In the genomic region with DNA sequence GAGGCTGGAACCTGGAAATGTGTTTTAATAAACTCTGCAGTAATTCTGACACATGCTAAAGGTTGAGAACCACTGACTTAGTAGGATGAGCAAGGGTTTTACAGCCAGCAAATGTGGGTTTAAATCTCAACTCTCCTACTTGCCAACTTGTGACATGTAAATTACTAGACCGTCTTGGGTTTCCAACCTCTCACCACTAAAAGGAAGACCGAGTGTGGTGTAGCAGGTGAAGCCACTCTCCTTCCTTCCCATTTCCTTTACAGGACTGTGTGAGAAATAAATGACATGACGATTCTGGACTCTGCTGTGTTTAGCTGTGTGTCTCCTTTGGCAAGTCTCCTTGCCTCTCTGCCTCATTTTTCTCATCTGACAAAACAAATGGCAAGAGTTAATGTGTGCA, we compare ENCODE assay signal across 27 cellular contexts. TPM values are rescaled to one million over a fixed set of nuclear protein-coding genes. Genes with fewer than 3 reads are reported as not detected.
DNase-seq lines count a peak whose midpoint lies in the region; ATAC-seq and TF ChIP-seq lines count a peak whose summit lies in the region.
"Had no signal": no experiment of that assay in that cellular context is flagged by ENCODE, and none has a peak within 500 bp of the region (broad histone marks: within the 10 kb centered on the region; RNA-seq: fewer than 3 reads in every experiment).

No MANE protein-coding gene starts in this region.

- peaks cover 21% of the 10 kb centered on the region for H3K27me3 Mint-ChIP-seq in activated CD4-positive, alpha-beta T cell treated with anti-CD3 and anti-CD28 coated beads for 36 hours

- peaks cover 2% of the 10 kb centered on the region for H3K4me1 ChIP-seq in smooth muscle cell (ENCODE audit: low read depth)
- H3K4me1 ChIP-seq in mucosa of descending colon (ENCODE audit: low read depth), result peaks cover 5% of the 10 kb centered on the region

- no peak overlapping the region for H2AFZ ChIP-seq in smooth muscle cell (ENCODE audit: low read depth)

- peak; percentile 31 for DNase-seq in NCI-H510A treated with DMSO at 0.1 percent for 48 hours (lab: John Stamatoyannopoulos, UW)
- no peak for DNase-seq in NCI-H510A (lab: John Stamatoyannopoulos, UW)
- no peak for DNase-seq in smooth muscle cell (lab: John Stamatoyannopoulos, UW; ENCODE audit: unreplicated experiment)
- DNase-seq in mucosa of descending colon, result no peak
- DNase-seq in activated CD4-positive, alpha-beta T cell treated with anti-CD3 and anti-CD28 coated beads for 36 hours, result no peak
- DNase-seq: activated effector memory CD4-positive, alpha-beta T cell treated with Interleukin-2 at 50 U/mL for 16 hours; AML-193; CD4-positive, alpha-beta memory T cell; effector memory CD4-positive, alpha-beta T cell; H9; immature natural killer cell; mammary epithelial cell; NCI-H1436; NCI-H2171; nephron progenitor cell; ovary; SHP77 treated with DMSO at 0.1 percent for 48 hours; stimulated activated naive CD4-positive, alpha-beta T cell treated with Interleukin-2 at 50 U/mL for 16 hours; thyroid gland had no signal

- no peak overlapping the region for H3K9ac ChIP-seq in smooth muscle cell (ENCODE audit: low read depth)

- TF ChIP-seq CTCF in smooth muscle cell (IDR thresholded peaks at IDR 0.05; ENCODE audit: borderline replicate concordance, insufficient read depth, poor library complexity, severe bottlenecking) (no peak), mucosa of descending colon (IDR thresholded peaks at IDR 0.05) (no peak)

- POLR2A ChIA-PET in activated CD4-positive, alpha-beta T cell treated with anti-CD3 and anti-CD28 coated beads for 36 hours (lab: Charles Lee), result no interaction called here

- peaks cover 5% of the 10 kb centered on the region for H3K79me2 ChIP-seq in smooth muscle cell (ENCODE audit: low read depth)

- H3K36me3 Mint-ChIP-seq in activated CD4-positive, alpha-beta T cell treated with anti-CD3 and anti-CD28 coated beads for 36 hours (ENCODE audit: low read depth), result no peaks in the 10 kb centered on the region
- H3K36me3 Mint-ChIP-seq: activated naive CD4-positive, alpha-beta T cell treated with anti-CD3 and anti-CD28 coated beads, Interleukin-2, amount 50 U/mL, for 72 hours; immature natural killer cell had no signal

- 86% methylated on average over 3 of the region's 3 CpGs for WGBS in smooth muscle cell (ENCODE audit: low lambda C conversion rate)

- no peaks in the 10 kb centered on the region for H4K20me1 ChIP-seq in smooth muscle cell (ENCODE audit: low read depth)

- peak; percentile 32 for ATAC-seq in HG02623 (IDR thresholded peaks at IDR 0.05; ENCODE audit: unreplicated experiment)
- ATAC-seq in mucosa of descending colon, result no peak
- no peak for ATAC-seq in GM19035 (IDR thresholded peaks at IDR 0.05; ENCODE audit: unreplicated experiment)
- ATAC-seq in activated CD4-positive, alpha-beta T cell treated with anti-CD3 and anti-CD28 coated beads for 36 hours, result no peak

- no peaks in the 10 kb centered on the region for H3K9me3 Mint-ChIP-seq in activated CD4-positive, alpha-beta T cell treated with anti-CD3 and anti-CD28 coated beads for 36 hours (ENCODE audit: low read depth)
- H3K9me3 Mint-ChIP-seq: activated naive CD4-positive, alpha-beta T cell treated with anti-CD3 and anti-CD28 coated beads, Interleukin-2, amount 50 U/mL, for 72 hours; H9; nephron progenitor cell had no signal

- peaks cover 19% of the 10 kb centered on the region for H3F3A ChIP-seq in smooth muscle cell (ENCODE audit: low read depth)

- no peaks in the 10 kb centered on the region for H3K9me3 ChIP-seq in smooth muscle cell (replicated peaks; ENCODE audit: low read depth)
- H3K9me3 ChIP-seq in mucosa of descending colon, result no peaks in the 10 kb centered on the region
- H3K9me3 ChIP-seq: ascending aorta, ovary, thyroid gland had no signal

- no peak overlapping the region for H3K4me3 ChIP-seq in smooth muscle cell
- H3K4me3 ChIP-seq in mucosa of descending colon, result no peak overlapping the region
- H3K4me3 ChIP-seq: ascending aorta, coronary artery, ovary, skin epidermis, thyroid gland had no signal

- H3K36me3 ChIP-seq in smooth muscle cell (ENCODE audit: low read depth), result no peaks in the 10 kb centered on the region
- H3K36me3 ChIP-seq in mucosa of descending colon (ENCODE audit: low read depth), result no peaks in the 10 kb centered on the region
- H3K36me3 ChIP-seq: ascending aorta, ovary, thyroid gland had no signal

- H3K4me1 Mint-ChIP-seq in activated CD4-positive, alpha-beta T cell treated with anti-CD3 and anti-CD28 coated beads for 36 hours, result peaks cover 34% of the 10 kb centered on the region

- H3K27ac Mint-ChIP-seq in activated CD4-positive, alpha-beta T cell treated with anti-CD3 and anti-CD28 coated beads for 36 hours, result no peak overlapping the region
- H3K27ac Mint-ChIP-seq: activated naive CD4-positive, alpha-beta T cell treated with anti-CD3 and anti-CD28 coated beads, Interleukin-2, amount 50 U/mL, for 72 hours; CD4-positive, alpha-beta memory T cell; H9; immature natural killer cell; nephron progenitor cell had no signal

- H3K27ac ChIP-seq in angular gyrus (ENCODE audit: low read depth, low read length), result peak overlapping the region; percentile 90
- H3K27ac ChIP-seq in smooth muscle cell (ENCODE audit: low read depth), result peak overlapping the region; percentile 85
- H3K27ac ChIP-seq: ascending aorta, coronary artery, HL-60, ovary, thyroid gland had no signal

- H3K27me3 ChIP-seq in smooth muscle cell (ENCODE audit: low read depth), result no peaks in the 10 kb centered on the region
- H3K27me3 ChIP-seq: ascending aorta, ovary, thyroid gland had no signal

- CTCF ChIA-PET in activated CD4-positive, alpha-beta T cell treated with anti-CD3 and anti-CD28 coated beads for 36 hours (lab: Charles Lee), result interaction anchor here (1.6 kb wide), 1 partner anchor 24 kb away, joined by 5 read pairs; no protein-coding TSS in a partner anchor

- intact Hi-C loops in mucosa of descending colon (cut with DNase I, micrococcal nuclease), result no loop called here
- intact Hi-C loops in activated CD4-positive, alpha-beta T cell treated with anti-CD3 and anti-CD28 coated beads for 36 hours (cut with DNase I, micrococcal nuclease), result loop anchor here (10.0 kb wide), 3 partner anchors 135 to 1665 kb away; a partner anchor contains a TSS

- no peak overlapping the region for H3K4me2 ChIP-seq in smooth muscle cell

- H3K4me3 Mint-ChIP-seq in activated CD4-positive, alpha-beta T cell treated with anti-CD3 and anti-CD28 coated beads for 36 hours, result no peak overlapping the region
- H3K4me3 Mint-ChIP-seq: H9, immature natural killer cell, nephron progenitor cell had no signal

RNA-seq across cellular contexts. Expression of a gene that starts 49.5 kb away (rescaled TPM):
- 3.2 and 7.8 TPM in 2 replicates for total RNA-seq in smooth muscle cell
- 0.70 and 2.7 TPM in 2 replicates for polyA plus RNA-seq in smooth muscle cell
- 1 to 10 TPM; 1.6 to 9.6 (median 1.8) TPM for total RNA-seq in mucosa of descending colon
- 1 to 10 TPM; 2.3 to 2.5 TPM for total RNA-seq in activated CD4-positive, alpha-beta T cell treated with anti-CD3 and anti-CD28 coated beads for 36 hours

Comparison
In these comparisons a context has a peak if more than half of its experiments do, and no peak if none do; other contexts are left out.
1. intact Hi-C loops: an anchor here in activated CD4-positive, alpha-beta T cell treated with anti-CD3 and anti-CD28 coated beads for 36 hours (10.0 kb wide); none called in mucosa of descending colon.